Comparison of ENCODE assay signal across 31 cellular contexts in genomic region chr21:32141009-32141357, GRCh38.
"Had no signal": no experiment of that assay in that cellular context is flagged by ENCODE, and none has a peak within 500 bp of the region (broad histone marks: within the 10 kb centered on the region; RNA-seq: fewer than 3 reads in every experiment).

No MANE protein-coding gene starts in this region.

- H3K27me3 Mint-ChIP-seq: activated B cell treated with CpG ODN at 0.5 μM for 24 hours; activated naive CD8-positive, alpha-beta T cell had no signal

- H3K36me3 ChIP-seq: brain microvascular endothelial cell, cardiac muscle cell had no signal

- DNase-seq: activated B cell treated with CpG ODN at 0.5 μM for 24 hours; activated CD4-positive, alpha-beta memory T cell treated with anti-CD3 and anti-CD28 coated beads for 36 hours; activated CD4-positive, alpha-beta T cell treated with anti-CD3 and anti-CD28 coated beads for 4 hours; activated CD4-positive, alpha-beta T cell treated with anti-CD3 and anti-CD28 coated beads, Interleukin-2, amount 50 U/mL, for 1 hour; activated CD4-positive, CD25-positive, alpha-beta regulatory T cell treated with anti-CD3 and anti-CD28 coated beads, Interleukin-2, amount 50 U/mL, for 72 hours; activated CD8-positive, alpha-beta memory T cell treated with anti-CD3 and anti-CD28 coated beads, Interleukin-2, amount 50 U/mL, for 4 hours; activated naive CD4-positive, alpha-beta T cell treated with anti-CD3 and anti-CD28 coated beads, Interleukin-2, amount 10 ng/mL, durations not matched to agents 7 days and 5 days; activated naive CD8-positive, alpha-beta T cell treated with anti-CD3 and anti-CD28 coated beads, Interleukin-2, amount 50 U/mL, for 24 hours; activated T-cell treated with anti-CD3 and anti-CD28 coated beads for 4 hours; activated T-cell treated with anti-CD3 and anti-CD28 coated beads, Interleukin-2, amount 50 U/mL, for 4 hours; anterior cingulate cortex; brain microvascular endothelial cell; Kasumi-1; MM.1S; NCI-H1092; NCI-H1436 treated with DMSO at 0.1 percent for 48 hours; NCI-H1694 treated with DMSO at 0.1 percent for 48 hours; NCI-H2029; NCI-H345; NCI-H524 treated with DMSO at 0.1 percent for 48 hours; OCI-M1; Right ventricle myocardium superior; SW 1271; T-helper 1 cell; T-helper 2 cell; T-helper 9 cell had no signal

- H3K36me3 Mint-ChIP-seq: activated CD4-positive, alpha-beta memory T cell treated with anti-CD3 and anti-CD28 coated beads for 36 hours; activated naive CD4-positive, alpha-beta T cell treated with anti-CD3 and anti-CD28 coated beads, Interleukin-2, amount 10 ng/mL, durations not matched to agents 7 days and 5 days; activated naive CD8-positive, alpha-beta T cell had no signal

- H3K9me3 Mint-ChIP-seq: activated naive CD4-positive, alpha-beta T cell treated with anti-CD3 and anti-CD28 coated beads, Interleukin-2, amount 10 ng/mL, durations not matched to agents 7 days and 5 days; activated naive CD8-positive, alpha-beta T cell treated with anti-CD3 and anti-CD28 coated beads, Interleukin-2, amount 50 U/mL, for 24 hours; activated T-helper 1 cell treated with anti-CD3 and anti-CD28 coated beads, Interleukin-12 subunit alpha, Interleukin-12 subunit beta, Interleukin-2, Interleukin-4 antibody, amounts not matched to agents 30 ng/mL and 10 ng/mL and 1 ng/mL, durations not matched to agents 14 hours and 24 hours and 36 hours had no signal

- H3K27ac ChIP-seq: brain microvascular endothelial cell, cardiac muscle cell, VCaP had no signal

- H3K4me1 Mint-ChIP-seq: activated B cell treated with CpG ODN at 0.5 μM for 24 hours; activated naive CD4-positive, alpha-beta T cell treated with anti-CD3 and anti-CD28 coated beads, Interleukin-2, amount 10 ng/mL, durations not matched to agents 7 days and 5 days; activated naive CD8-positive, alpha-beta T cell treated with anti-CD3 and anti-CD28 coated beads, Interleukin-2, amount 50 U/mL, for 24 hours; central memory CD8-positive, alpha-beta T cell had no signal

- H3K27me3 ChIP-seq: brain microvascular endothelial cell, cardiac muscle cell had no signal

- H3K4me3 Mint-ChIP-seq: activated B cell treated with CpG ODN at 0.5 μM for 24 hours; activated CD4-positive, alpha-beta memory T cell treated with anti-CD3 and anti-CD28 coated beads for 36 hours; activated naive CD4-positive, alpha-beta T cell treated with anti-CD3 and anti-CD28 coated beads, Interleukin-2, amount 10 ng/mL, durations not matched to agents 7 days and 5 days; activated naive CD8-positive, alpha-beta T cell; activated naive CD8-positive, alpha-beta T cell treated with anti-CD3 and anti-CD28 coated beads, Interleukin-2, amount 50 U/mL, for 24 hours; activated T-cell treated with anti-CD3 and anti-CD28 coated beads, Interleukin-2, amount 50 U/mL, for 4 hours; activated T-helper 1 cell treated with anti-CD3 and anti-CD28 coated beads, Interleukin-12 subunit alpha, Interleukin-12 subunit beta, Interleukin-2, Interleukin-4 antibody, amounts not matched to agents 30 ng/mL and 10 ng/mL and 1 ng/mL, durations not matched to agents 14 hours and 24 hours and 36 hours; central memory CD8-positive, alpha-beta T cell had no signal

- H3K4me3 ChIP-seq: cardiac muscle cell had no signal

- H3K27ac Mint-ChIP-seq: activated B cell treated with CpG ODN at 0.5 μM for 24 hours; activated CD4-positive, alpha-beta memory T cell treated with anti-CD3 and anti-CD28 coated beads for 36 hours; activated naive CD4-positive, alpha-beta T cell treated with anti-CD3 and anti-CD28 coated beads, Interleukin-2, amount 10 ng/mL, durations not matched to agents 7 days and 5 days; activated naive CD8-positive, alpha-beta T cell; activated naive CD8-positive, alpha-beta T cell treated with anti-CD3 and anti-CD28 coated beads, Interleukin-2, amount 50 U/mL, for 24 hours had no signal
